In the genomic region with DNA sequence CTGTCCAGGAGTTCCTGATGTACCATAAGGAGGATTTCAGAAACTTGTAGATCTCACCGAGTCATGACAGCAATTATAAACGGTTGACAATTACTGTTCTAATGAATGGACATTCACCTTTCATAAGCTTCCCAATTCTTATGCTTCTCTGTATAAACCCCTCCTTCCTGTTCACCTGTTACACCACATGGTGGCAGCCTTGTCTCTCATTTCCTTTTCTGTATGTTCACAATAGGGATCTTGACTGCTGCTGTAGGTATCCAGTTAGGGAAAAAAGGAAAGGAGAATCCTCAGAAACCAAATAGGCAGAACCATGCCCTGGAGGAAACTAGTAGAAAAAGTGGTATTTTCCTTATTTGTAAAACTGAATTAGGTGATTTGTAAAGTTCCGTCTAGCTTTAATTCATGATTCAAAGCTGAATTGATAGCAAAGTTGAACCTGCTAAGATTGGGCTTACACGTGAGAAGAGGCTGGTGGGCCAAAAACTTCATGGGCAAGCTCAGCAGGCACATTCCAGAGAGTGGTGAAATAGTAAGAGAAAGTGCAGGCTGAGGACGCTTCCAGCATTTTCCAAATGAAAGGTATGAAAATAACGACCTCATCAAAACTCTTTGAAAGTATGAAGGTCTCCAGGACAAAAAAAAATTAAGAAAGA, we compare ENCODE assay signal across 8 cellular contexts. TPM values are rescaled to one million over a fixed set of nuclear protein-coding genes. Genes with fewer than 3 reads are reported as not detected.
DNase-seq lines count a peak whose midpoint lies in the region; ATAC-seq and TF ChIP-seq lines count a peak whose summit lies in the region.

No MANE protein-coding gene starts in this region.

- no peaks in the 10 kb centered on the region for H3K27me3 ChIP-seq in iPS-18a (ENCODE audit: control insufficient read depth, insufficient read depth, low read length)

- ATAC-seq in Right ventricle myocardium inferior (peak; percentile 93), HG02885 (IDR thresholded peaks at IDR 0.05; ENCODE audit: poor library complexity, unreplicated experiment) (peak; percentile 78)

- H3K36me3 Mint-ChIP-seq in brain, result no peaks in the 10 kb centered on the region

- H3K4me3 Mint-ChIP-seq in brain, result no peak overlapping the region

- peak overlapping the region in 1 of 5 experiments; percentile 29 for H3K27ac Mint-ChIP-seq in brain

- peak; percentile 93 to 94 for TF ChIP-seq CTCF in brain (conservative IDR thresholded peaks at IDR 0.05)

- H3K36me3 ChIP-seq in iPS-18a (ENCODE audit: control insufficient read depth, low read depth, low read length), result no peaks in the 10 kb centered on the region

- H3K4me1 ChIP-seq in iPS-18a (ENCODE audit: control insufficient read depth, low read depth, low read length), result peaks cover 7% of the 10 kb centered on the region

- H3K9ac ChIP-seq in iPS-18a (ENCODE audit: low read length), result no peak overlapping the region

- H3K27me3 Mint-ChIP-seq in brain, result no peaks in the 10 kb centered on the region

- H3K9me3 Mint-ChIP-seq in brain, result no peaks in the 10 kb centered on the region

- no peaks in the 10 kb centered on the region for H3K9me3 ChIP-seq in iPS-18a (ENCODE audit: control insufficient read depth, low read depth, low read length)

- intact Hi-C loops in Right ventricle myocardium inferior (cut with DNase I), result loop anchor here (1.0 kb wide), 2 partner anchors 139 to 173 kb away; no protein-coding TSS in a partner anchor
- intact Hi-C loops in cardiac septum (cut with DNase I), result loop anchor here (1.0 kb wide), 2 partner anchors 140 to 173 kb away; no protein-coding TSS in a partner anchor

- no peak overlapping the region for H3K27ac ChIP-seq in iPS-18a (ENCODE audit: low read length)

- peak overlapping the region; percentile 3 for H3K4me3 ChIP-seq in iPS-18a (ENCODE audit: low read length)

- DNase-seq in Right ventricle myocardium inferior (ENCODE audit: missing footprints) (no peak), cardiac septum (ENCODE audit: low spot score) (no peak), NCI-H187 (lab: John Stamatoyannopoulos, UW) (peak; percentile 8 to 57), T-helper 22 cell (ENCODE audit: low read depth) (peak; percentile 12)
- peak; percentile 18 for DNase-seq in stimulated activated CD4-positive, alpha-beta T cell treated with anti-CD3 and anti-CD28 coated beads, Interleukin-12 subunit alpha, Interleukin-12 subunit beta, amount 100 ng/mL, for 4 hours

- no peaks in the 10 kb centered on the region for H3K4me1 Mint-ChIP-seq in brain

RNA-seq across cellular contexts. Expression of a gene that starts 29.0 kb away (rescaled TPM):
- total RNA-seq in Right ventricle myocardium inferior (14.5 TPM), cardiac septum (12.2 TPM)
- polyA plus RNA-seq in brain (ENCODE audit: insufficient read depth, low read depth, low replicate concordance), result 55.2 TPM

RNA-seq across cellular contexts. Expression of a gene that starts 35.2 kb away (rescaled TPM):
- 5.2 TPM for total RNA-seq in Right ventricle myocardium inferior
- 2.0 TPM for total RNA-seq in cardiac septum
- polyA plus RNA-seq in brain (ENCODE audit: insufficient read depth, low read depth, low replicate concordance), result not detected

Comparison
In these comparisons a context has a peak if more than half of its experiments do, and no peak if none do; other contexts are left out.
1. DNase-seq: peak in NCI-H187 (2 of 2), T-helper 22 cell (single experiment) and stimulated activated CD4-positive, alpha-beta T cell treated with anti-CD3 and anti-CD28 coated beads, Interleukin-12 subunit alpha, Interleukin-12 subunit beta, amount 100 ng/mL, for 4 hours (single experiment); none in Right ventricle myocardium inferior (single experiment) and cardiac septum (single experiment).